10 cellular contexts compared by ENCODE assay signal in the genomic region with DNA sequence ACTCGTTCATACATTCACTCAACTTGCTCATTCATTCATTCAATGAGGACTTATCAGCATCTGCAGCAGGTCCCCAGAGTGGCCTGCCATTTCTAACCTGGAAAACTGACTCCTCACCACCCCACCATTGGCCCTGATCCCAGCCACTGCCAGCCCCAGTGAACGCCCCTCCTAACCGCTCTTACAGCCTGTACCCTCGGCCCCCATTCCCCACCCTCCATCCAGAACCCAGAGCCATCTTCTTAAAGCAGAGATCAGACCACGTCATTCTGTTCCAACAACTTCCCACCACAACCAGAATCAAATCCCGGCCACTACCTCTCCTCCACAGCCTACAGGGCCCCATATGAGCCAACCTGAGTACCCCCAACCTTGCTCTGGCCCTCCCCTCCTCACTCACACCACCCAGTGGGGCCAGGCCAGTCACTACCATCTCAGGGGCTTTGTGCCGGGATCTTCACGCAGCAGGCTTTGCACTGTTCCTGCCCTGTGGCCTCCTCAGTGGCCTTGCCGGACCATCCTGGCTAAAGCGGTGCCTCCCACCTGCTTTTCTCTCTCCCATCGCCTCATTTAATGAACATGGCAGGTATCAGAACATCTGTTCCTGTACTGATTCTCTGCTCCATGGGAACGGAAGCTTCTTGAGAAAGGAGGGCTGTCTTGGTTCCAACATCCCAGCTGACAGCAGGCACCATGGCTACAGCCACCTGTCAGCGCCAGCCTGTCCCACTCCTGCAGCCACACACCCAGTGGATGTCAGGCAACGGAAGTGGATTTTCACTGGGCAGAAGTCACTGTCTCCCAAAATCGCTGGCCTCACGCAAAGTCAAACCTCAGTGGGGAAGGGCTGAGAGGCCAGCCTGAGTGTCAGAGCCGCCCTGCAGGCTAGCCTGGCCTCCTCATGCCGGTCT. TPM values are rescaled to one million over a fixed set of nuclear protein-coding genes. Genes with fewer than 3 reads are reported as not detected.
A peak's percentile ranks its signal among the peaks of the same experiment; 100 is the strongest.
DNase-seq lines count a peak whose midpoint lies in the region; ATAC-seq and TF ChIP-seq lines count a peak whose summit lies in the region.
"Had no signal": no experiment of that assay in that cellular context is flagged by ENCODE, and none has a peak within 500 bp of the region (broad histone marks: within the 10 kb centered on the region; RNA-seq: fewer than 3 reads in every experiment).

No MANE protein-coding gene starts in this region.

- H3K4me3 ChIP-seq in thyroid gland (replicated peaks in 1 of 3) = no peak overlapping the region
- H3K4me3 ChIP-seq: colonic mucosa had no signal

- H3K9me3 ChIP-seq in thyroid gland = no peaks in the 10 kb centered on the region
- H3K9me3 ChIP-seq: colonic mucosa had no signal

- intact Hi-C loops in thyroid gland (cut with DNase I) = loop anchor here (10.0 kb wide), 1 partner anchor 74 kb away; no protein-coding TSS in a partner anchor

- H3K27me3 Mint-ChIP-seq in activated CD8-positive, alpha-beta memory T cell treated with anti-CD3 and anti-CD28 coated beads, Interleukin-2, amount 10 ng/mL, durations not matched to agents 7 days and 5 days = no peaks in the 10 kb centered on the region
- no peaks in the 10 kb centered on the region for H3K27me3 Mint-ChIP-seq in activated naive CD8-positive, alpha-beta T cell treated with anti-CD3 and anti-CD28 coated beads for 36 hours

- no peaks in the 10 kb centered on the region for H3K36me3 ChIP-seq in thyroid gland

- H3K27me3 ChIP-seq in thyroid gland = no peaks in the 10 kb centered on the region
- H3K27me3 ChIP-seq: colonic mucosa had no signal

- peak overlapping the region; percentile 75 to 92 (median 91) for H3K27ac ChIP-seq in thyroid gland
- H3K27ac ChIP-seq: colonic mucosa had no signal

- peaks cover 99% of the 10 kb centered on the region for H3K4me1 Mint-ChIP-seq in activated CD8-positive, alpha-beta memory T cell treated with anti-CD3 and anti-CD28 coated beads, Interleukin-2, amount 10 ng/mL, durations not matched to agents 7 days and 5 days
- peaks cover 76% of the 10 kb centered on the region for H3K4me1 Mint-ChIP-seq in activated naive CD8-positive, alpha-beta T cell treated with anti-CD3 and anti-CD28 coated beads for 36 hours

- CTCF ChIA-PET in activated CD8-positive, alpha-beta memory T cell treated with anti-CD3 and anti-CD28 coated beads, Interleukin-2, amount 10 ng/mL, durations not matched to agents 7 days and 5 days (lab: Charles Lee) = interaction anchor here (2.8 to 3.3 kb wide), 3 partner anchors 11 to 50 kb away, joined by 12 to 44 read pairs (median 30); no protein-coding TSS in a partner anchor

- H3K4me3 Mint-ChIP-seq in activated CD8-positive, alpha-beta memory T cell treated with anti-CD3 and anti-CD28 coated beads, Interleukin-2, amount 10 ng/mL, durations not matched to agents 7 days and 5 days = no peak overlapping the region
- no peak overlapping the region for H3K4me3 Mint-ChIP-seq in activated naive CD8-positive, alpha-beta T cell treated with anti-CD3 and anti-CD28 coated beads for 36 hours

- no peak for TF ChIP-seq CTCF in thyroid gland (IDR thresholded peaks at IDR 0.05)

- peaks cover 66 to 99% of the 10 kb centered on the region in 2 donors for H3K4me1 ChIP-seq in thyroid gland

- 91 to 95% methylated on average over 17 to 18 of the region's 18 CpGs for WGBS in thyroid gland, 2 donors

- H3K9me3 Mint-ChIP-seq in activated CD8-positive, alpha-beta memory T cell treated with anti-CD3 and anti-CD28 coated beads, Interleukin-2, amount 10 ng/mL, durations not matched to agents 7 days and 5 days (ENCODE audit: low read depth) = no peaks in the 10 kb centered on the region
- H3K9me3 Mint-ChIP-seq in activated naive CD8-positive, alpha-beta T cell treated with anti-CD3 and anti-CD28 coated beads for 36 hours = no peaks in the 10 kb centered on the region

- H3K27ac Mint-ChIP-seq in activated CD8-positive, alpha-beta memory T cell treated with anti-CD3 and anti-CD28 coated beads, Interleukin-2, amount 10 ng/mL, durations not matched to agents 7 days and 5 days = peak overlapping the region; percentile 98
- H3K27ac Mint-ChIP-seq in activated naive CD8-positive, alpha-beta T cell treated with anti-CD3 and anti-CD28 coated beads for 36 hours = peak overlapping the region; percentile 96

- no peak for TF ChIP-seq POLR2A in thyroid gland (IDR thresholded peaks at IDR 0.05)

- no peak for DNase-seq in activated CD8-positive, alpha-beta memory T cell treated with anti-CD3 and anti-CD28 coated beads, Interleukin-2, amount 10 ng/mL, durations not matched to agents 7 days and 5 days
- no peak for DNase-seq in activated CD8-positive, alpha-beta memory T cell treated with anti-CD3 and anti-CD28 coated beads for 24 hours
- no peak for DNase-seq in activated naive CD8-positive, alpha-beta T cell treated with anti-CD3 and anti-CD28 coated beads for 36 hours
- DNase-seq in myocyte (ENCODE audit: low read depth) (peak; percentile 75), thyroid gland (no peak), NCI-H187 treated with DMSO at 0.1 percent for 48 hours (lab: John Stamatoyannopoulos, UW) (no peak), hypothalamus (lab: John Stamatoyannopoulos, UW) (no peak), NCI-H187 (lab: John Stamatoyannopoulos, UW) (no peak)
- DNase-seq: activated CD8-positive, alpha-beta memory T cell treated with anti-CD3 and anti-CD28 coated beads, Interleukin-2, amount 50 U/mL, for 48 hours; colonic mucosa had no signal

- ATAC-seq in activated CD8-positive, alpha-beta memory T cell treated with anti-CD3 and anti-CD28 coated beads, Interleukin-2, amount 10 ng/mL, durations not matched to agents 7 days and 5 days = no peak

- peaks cover 19% of the 10 kb centered on the region for H3K36me3 Mint-ChIP-seq in activated CD8-positive, alpha-beta memory T cell treated with anti-CD3 and anti-CD28 coated beads, Interleukin-2, amount 10 ng/mL, durations not matched to agents 7 days and 5 days
- peaks cover 29% of the 10 kb centered on the region for H3K36me3 Mint-ChIP-seq in activated naive CD8-positive, alpha-beta T cell treated with anti-CD3 and anti-CD28 coated beads for 36 hours

RNA-seq across cellular contexts. Expression of gene FAM53B, which starts 45.4 kb away (rescaled TPM):
- 10 to 100 TPM; 33.5 to 45.5 TPM for total RNA-seq in activated CD8-positive, alpha-beta memory T cell treated with anti-CD3 and anti-CD28 coated beads, Interleukin-2, amount 10 ng/mL, durations not matched to agents 7 days and 5 days
- total RNA-seq in activated naive CD8-positive, alpha-beta T cell treated with anti-CD3 and anti-CD28 coated beads for 36 hours = 1 to 10 TPM; 8.7 to 9.6 TPM
- total RNA-seq in myocyte = 28.3 and 28.7 TPM in 2 replicates
- 14.8 TPM for polyA plus RNA-seq in myocyte (2012)
- total RNA-seq in thyroid gland = 10 to 100 TPM; 37.6 to 96.3 (median 80.4) TPM
